In genomic region chr2:85705680-85706039, GRCh38 we compare ENCODE assay signal across 9 cellular contexts. TPM values are rescaled to one million over a fixed set of nuclear protein-coding genes. Genes with fewer than 3 reads are reported as not detected.
DNase-seq lines count a peak whose midpoint lies in the region; ATAC-seq and TF ChIP-seq lines count a peak whose summit lies in the region.
"Had no signal": no experiment of that assay in that cellular context is flagged by ENCODE, and none has a peak within 500 bp of the region (broad histone marks: within the 10 kb centered on the region; RNA-seq: fewer than 3 reads in every experiment).

No MANE protein-coding gene starts in this region.

- H3K27me3 ChIP-seq in foreskin keratinocyte, result peaks cover 33% of the 10 kb centered on the region

- ATAC-seq in foreskin keratinocyte (peak; percentile 15), HG03159 (IDR thresholded peaks at IDR 0.05; ENCODE audit: unreplicated experiment) (no peak), GM18498 (IDR thresholded peaks at IDR 0.05; ENCODE audit: unreplicated experiment) (no peak), GM19328 (IDR thresholded peaks at IDR 0.05; ENCODE audit: unreplicated experiment) (no peak), HG02763 (IDR thresholded peaks at IDR 0.05; ENCODE audit: unreplicated experiment) (no peak)

- POLR2A ChIA-PET in HEK293 (lab: Yijun Ruan, JAX), result no interaction called here

- CTCF ChIA-PET in HEK293 (lab: Yijun Ruan, JAX), result interaction anchor here (0.7 to 7.1 kb wide), 11 partner anchors 9 to 122 kb away, joined by 3 to 54 read pairs (median 7); partner anchors contain the start of gene GNLY

- H3K36me3 ChIP-seq in HEK293 (ENCODE audit: control insufficient read depth in 2 of 2, insufficient read depth in 1 of 2, low read length in 2 of 2), result no peaks in the 10 kb centered on the region

- DNase-seq in SKM-1 treated with dmso at 0.1 percent for 144 hours (lab: John Stamatoyannopoulos, UW; ENCODE audit: unreplicated experiment), result peak; percentile 86
- peak; percentile 47 to 79 for DNase-seq in foreskin keratinocyte

- TF ChIP-seq CTCF in HEK293 (tag by site-specific recombination; IDR thresholded peaks at IDR 0.05) (no peak), foreskin keratinocyte (conservative IDR thresholded peaks at IDR 0.05) (no peak)

- H3K27ac ChIP-seq in HEK293 (ENCODE audit: extremely low read depth, low read depth, low read length) (no peak overlapping the region), foreskin keratinocyte (no peak overlapping the region), skin epidermis (peak overlapping the region in 12 of 21 experiments; percentile 1 to 80 (median 57))

- H3K4me1 ChIP-seq in HEK293 (ENCODE audit: control insufficient read depth, insufficient read depth, low read length), result no peaks in the 10 kb centered on the region; the same call in 1 of the 2 replicates
- H3K4me1 ChIP-seq in foreskin keratinocyte, result peaks cover 6% of the 10 kb centered on the region

- H3K4me3 ChIP-seq in HEK293 (ENCODE audit: low read depth, low read length) (no peak overlapping the region), skin epidermis (no peak overlapping the region)

- H3K9me3 ChIP-seq in HEK293 (ENCODE audit: control insufficient read depth, insufficient read depth, low read depth, low read length), result no peaks in the 10 kb centered on the region

TF ChIP-seq in HEK293, 187 proteins besides CTCF, POLR2A, EP300 and RAD21 (continues in another document):
- TF ChIP-seq SCRT2 (tag by site-specific recombination; IDR thresholded peaks at IDR 0.05) (peak; percentile 95), ZNF302 (tag by site-specific recombination; IDR thresholded peaks at IDR 0.05; ENCODE audit: low read depth) (no peak), ZNF133 (tag by site-specific recombination; IDR thresholded peaks at IDR 0.05) (no peak), ZNF768 (tag by site-specific recombination; IDR thresholded peaks at IDR 0.05) (no peak), ZNF654 (tag by site-specific recombination; IDR thresholded peaks at IDR 0.05; ENCODE audit: low read depth) (no peak), ZSCAN23 (tag by site-specific recombination; IDR thresholded peaks at IDR 0.05) (no peak), ZNF138 (tag by site-specific recombination; IDR thresholded peaks at IDR 0.05; ENCODE audit: borderline replicate concordance) (no peak), ZNF544 (tag by site-specific recombination; IDR thresholded peaks at IDR 0.05) (no peak), GFI1B (tag by site-specific recombination; IDR thresholded peaks at IDR 0.05) (no peak), MZF1 (tag by site-specific recombination; IDR thresholded peaks at IDR 0.05; ENCODE audit: borderline replicate concordance) (no peak), MYNN (tag by site-specific recombination; IDR thresholded peaks at IDR 0.05; ENCODE audit: borderline replicate concordance) (no peak), ZNF624 (tag by site-specific recombination; IDR thresholded peaks at IDR 0.05) (no peak), HOXA7 (CRISPR knock-in tag; IDR thresholded peaks at IDR 0.05; ENCODE audit: borderline replicate concordance) (no peak), ZNF660 (tag by site-specific recombination; IDR thresholded peaks at IDR 0.05) (no peak), ZSCAN16 (tag by site-specific recombination; IDR thresholded peaks at IDR 0.05) (no peak), ZNF148 (tag by site-specific recombination; IDR thresholded peaks at IDR 0.05; ENCODE audit: borderline replicate concordance) (no peak), ZNF266 (tag by site-specific recombination; IDR thresholded peaks at IDR 0.05; ENCODE audit: low read depth) (no peak), ZNF391 (tag by site-specific recombination; IDR thresholded peaks at IDR 0.05; ENCODE audit: borderline replicate concordance, low read depth) (no peak), ZFHX2 (tag by site-specific recombination; conservative IDR thresholded peaks at IDR 0.05) (peak; percentile 60), SP2 (tag by site-specific recombination; IDR thresholded peaks at IDR 0.05) (no peak), ZNF514 (tag by site-specific recombination; IDR thresholded peaks at IDR 0.05) (no peak), ZNF202 (tag by site-specific recombination; IDR thresholded peaks at IDR 0.05; ENCODE audit: borderline replicate concordance) (no peak), ZNF701 (tag by site-specific recombination; IDR thresholded peaks at IDR 0.05) (no peak), ZFP69B (tag by site-specific recombination; IDR thresholded peaks at IDR 0.05) (no peak), PRDM2 (tag by site-specific recombination; IDR thresholded peaks at IDR 0.05; ENCODE audit: borderline replicate concordance) (no peak), YY1 (tag by site-specific recombination; IDR thresholded peaks at IDR 0.05) (no peak), ZNF335 (tag by site-specific recombination; conservative IDR thresholded peaks at IDR 0.05) (peak; percentile 56; the same call in 1 of the 2 replicates), FEZF1 (tag by site-specific recombination; IDR thresholded peaks at IDR 0.05) (no peak)

RNA-seq across cellular contexts. Expression of gene GNLY, which starts 11.5 kb away (rescaled TPM):
- total RNA-seq in foreskin keratinocyte, result not detected in 2 replicates
- not detected in 2 replicates for polyA plus RNA-seq in foreskin keratinocyte
- total RNA-seq: glomerular endothelial cell had no signal

RNA-seq across cellular contexts. Expression of gene SFTPB, which starts 37.7 kb away (rescaled TPM):
- not detected in 2 replicates for total RNA-seq in foreskin keratinocyte
- not detected in 2 replicates for polyA plus RNA-seq in foreskin keratinocyte
- total RNA-seq: glomerular endothelial cell had no signal

RNA-seq across cellular contexts. Expression of gene ATOH8, which starts 48.1 kb away (rescaled TPM):
- total RNA-seq in foreskin keratinocyte, result not detected in 2 replicates
- polyA plus RNA-seq in foreskin keratinocyte, result not detected in 2 replicates

Comparison
In these comparisons a context has a peak if more than half of its experiments do, and no peak if none do; other contexts are left out.
1. H3K27ac ChIP-seq: peak in skin epidermis (12 of 21); none in HEK293 (single experiment) and foreskin keratinocyte (single experiment).